In genomic region chr10:59393349-59393748, GRCh38 we compare ENCODE assay signal across 17 cellular contexts. TPM values are rescaled to one million over a fixed set of nuclear protein-coding genes. Genes with fewer than 3 reads are reported as not detected.
"Had no signal": no experiment of that assay in that cellular context is flagged by ENCODE, and none has a peak within 500 bp of the region (broad histone marks: within the 10 kb centered on the region; RNA-seq: fewer than 3 reads in every experiment).

No MANE protein-coding gene starts in this region.

- H3K27ac ChIP-seq: adrenal gland, tibial nerve, WERI-Rb-1 had no signal

- DNase-seq: activated CD4-positive, alpha-beta T cell treated with anti-CD3 and anti-CD28 coated beads, Interleukin-2, amount 10 ng/mL, durations not matched to agents 24 days and 14 days; activated naive CD4-positive, alpha-beta T cell treated with anti-CD3 and anti-CD28 coated beads, Interleukin-2, amount 10 ng/mL, durations not matched to agents 7 days and 5 days; activated T-cell treated with anti-CD3 and anti-CD28 coated beads for 4 hours; adrenal gland; effector memory CD4-positive, alpha-beta T cell; glutamatergic neuron; immature natural killer cell; left colon; midbrain; naive B cell; WERI-Rb-1 had no signal

- ATAC-seq: left colon; stimulated activated memory B cell treated with anti-CD40 and anti-IgM and Interleukin-4, amounts not matched to agents 10 μg/mL and 1 μg/mL and 100 μg/mL, for 72 hours had no signal

- H3K9me3 ChIP-seq: adrenal gland had no signal

- H3K36me3 ChIP-seq: adrenal gland, tibial nerve, WERI-Rb-1 had no signal

- H3K4me3 ChIP-seq: adrenal gland, lung, smooth muscle cell, tibial nerve had no signal

- H3K27me3 ChIP-seq: adrenal gland, tibial nerve had no signal

RNA-seq across cellular contexts. Expression of gene FAM13C, which starts 31.0 kb away (rescaled TPM):
- total RNA-seq: activated CD4-positive, alpha-beta T cell treated with anti-CD3 and anti-CD28 coated beads, Interleukin-2, amount 10 ng/mL, durations not matched to agents 24 days and 14 days; activated CD8-positive, alpha-beta memory T cell treated with anti-CD3 and anti-CD28 coated beads for 36 hours; activated T-helper 2 cell treated with anti-CD3 and anti-CD28 coated beads, Interferon-gamma antibody, Interleukin-2, Interleukin-4, amounts not matched to agents 10 μg/mL and 5 μg/mL and 100 μg/mL, durations not matched to agents 14 hours and 24 hours and 36 hours; smooth muscle cell had no signal
